In genomic region chr18:75904416-75904815, GRCh38 we compare ENCODE assay signal across 8 cellular contexts.
"Had no signal": no experiment of that assay in that cellular context is flagged by ENCODE, and none has a peak within 500 bp of the region (broad histone marks: within the 10 kb centered on the region; RNA-seq: fewer than 3 reads in every experiment).

No MANE protein-coding gene starts in this region.

- FAIRE-seq: G401.6, GM12878, GM12891, GM12892, GM18507, GM19239 had no signal

- H3K4me3 ChIP-seq: GM12878 had no signal

- ATAC-seq: GM12878 had no signal

- DNase-seq: GDM1, GF-D8 had no signal
